In genomic region chr16:2882460-2883026, GRCh38 we compare ENCODE assay signal across 8 cellular contexts. TPM values are rescaled to one million over a fixed set of nuclear protein-coding genes. Genes with fewer than 3 reads are reported as not detected.
A peak's percentile ranks its signal among the peaks of the same experiment; 100 is the strongest.
DNase-seq lines count a peak whose midpoint lies in the region; ATAC-seq and TF ChIP-seq lines count a peak whose summit lies in the region.

No MANE protein-coding gene starts in this region.

- H3K27ac ChIP-seq in MM.1S (ENCODE audit: low read length): peak overlapping the region; percentile 60; the same call in 1 of the 2 replicates
- H3K27ac ChIP-seq in gastroesophageal sphincter: peak overlapping the region; percentile 95 to 99 (median 96)
- peak overlapping the region; percentile 84 for H3K27ac ChIP-seq in neuronal stem cell (replicated peaks; ENCODE audit: low read length)
- peak overlapping the region; percentile 84 for H3K27ac ChIP-seq in substantia nigra (ENCODE audit: low read depth, low read length, poor library complexity, severe bottlenecking)

- H2AFZ ChIP-seq in MM.1S (ENCODE audit: low read length) (peak overlapping the region; percentile 98), neuronal stem cell (ENCODE audit: low read length) (peak overlapping the region; percentile 94)

- peaks cover 5% of the 10 kb centered on the region for H3K27me3 Mint-ChIP-seq in activated naive CD4-positive, alpha-beta T cell treated with anti-CD3 and anti-CD28 coated beads, Interleukin-2, amount 10 ng/mL, durations not matched to agents 7 days and 5 days

- in situ Hi-C loops in G401 (cut with HindIII; ENCODE audit: low sequenced_read_pairs): no loop called here

- no peak overlapping the region for H2AK5ac ChIP-seq in neuronal stem cell (ENCODE audit: low read depth, low read length)

- H2BK5ac ChIP-seq in neuronal stem cell (ENCODE audit: low read length): peak overlapping the region; percentile 88

- H4K20me1 ChIP-seq in MM.1S (ENCODE audit: insufficient read depth, low read length): no peaks in the 10 kb centered on the region

- H3K9me2 ChIP-seq in MM.1S (replicated peaks; ENCODE audit: insufficient read depth, low read length): no peaks in the 10 kb centered on the region

- TF ChIP-seq EP300 in gastroesophageal sphincter (IDR thresholded peaks at IDR 0.05): no peak

- H3K4me3 Mint-ChIP-seq in activated naive CD4-positive, alpha-beta T cell treated with anti-CD3 and anti-CD28 coated beads, Interleukin-2, amount 10 ng/mL, durations not matched to agents 7 days and 5 days: peak overlapping the region; percentile 84

- H3K14ac ChIP-seq in neuronal stem cell (ENCODE audit: low read length): no peak overlapping the region

- H3K9me3 ChIP-seq in MM.1S (replicated peaks; ENCODE audit: insufficient read depth, low read length) (no peaks in the 10 kb centered on the region), gastroesophageal sphincter (no peaks in the 10 kb centered on the region), neuronal stem cell (replicated peaks in 1 of 2; ENCODE audit: control insufficient read depth in 2 of 2, insufficient read depth in 1 of 2, low read depth in 1 of 2, low read length in 2 of 2) (peaks cover 3 to 10% of the 10 kb centered on the region in 2 donors)

- peaks cover 7% of the 10 kb centered on the region for H3K9me3 Mint-ChIP-seq in activated naive CD4-positive, alpha-beta T cell treated with anti-CD3 and anti-CD28 coated beads, Interleukin-2, amount 10 ng/mL, durations not matched to agents 7 days and 5 days

- H2BK12ac ChIP-seq in neuronal stem cell (ENCODE audit: low read length): no peak overlapping the region

- H3K79me2 ChIP-seq in MM.1S (ENCODE audit: low read length): peaks cover 11% of the 10 kb centered on the region

- DNase-seq in G401 (ENCODE audit: low spot score): peak; percentile 100
- peak; percentile 98 for DNase-seq in HCEC 1CT
- DNase-seq in MM.1S: peak; percentile 98
- DNase-seq in SHP77 treated with DMSO at 0.1 percent for 48 hours (lab: John Stamatoyannopoulos, UW): peak; percentile 94
- peak; percentile 97 for DNase-seq in activated naive CD4-positive, alpha-beta T cell treated with anti-CD3 and anti-CD28 coated beads, Interleukin-2, amount 10 ng/mL, durations not matched to agents 7 days and 5 days
- peak; percentile 96 for DNase-seq in neuronal stem cell (ENCODE audit: low spot score)
- peak in 48 of 49 donors; percentile 91 to 99 (median 97) for DNase-seq in substantia nigra (lab: John Stamatoyannopoulos, UW)

- peaks cover 2% of the 10 kb centered on the region for H3K79me1 ChIP-seq in neuronal stem cell (ENCODE audit: low read depth, low read length)

- H3K4me3 ChIP-seq in MM.1S (ENCODE audit: low read length): peak overlapping the region; percentile 98
- H3K4me3 ChIP-seq in gastroesophageal sphincter: peak overlapping the region; percentile 86 to 90
- peak overlapping the region; percentile 60 to 86 for H3K4me3 ChIP-seq in neuronal stem cell (ENCODE audit: low read length in 2 of 2)

- no peak overlapping the region for H4K91ac ChIP-seq in neuronal stem cell (ENCODE audit: low read depth, low read length, poor library complexity)

- H3K4me1 ChIP-seq in MM.1S (ENCODE audit: low read length) (peaks cover 6% of the 10 kb centered on the region; the same call in 1 of the 2 replicates), gastroesophageal sphincter (peaks cover 0 to 20% (median 4%) of the 10 kb centered on the region in 3 donors), neuronal stem cell (ENCODE audit: control insufficient read depth in 2 of 2, insufficient read depth in 1 of 2, low read depth in 1 of 2, low read length in 2 of 2) (peaks cover 1 to 5% of the 10 kb centered on the region in 2 donors)

- peak overlapping the region; percentile 50 for H3K23ac ChIP-seq in neuronal stem cell (ENCODE audit: low read depth, low read length, poor library complexity)

- peak overlapping the region; percentile 99 for H3K4me2 ChIP-seq in MM.1S (ENCODE audit: low read depth, low read length)
- peak overlapping the region; percentile 86 for H3K4me2 ChIP-seq in neuronal stem cell (ENCODE audit: insufficient read depth, low read length, poor library complexity, severe bottlenecking)

- peak overlapping the region; percentile 94 for H3K27ac Mint-ChIP-seq in activated naive CD4-positive, alpha-beta T cell treated with anti-CD3 and anti-CD28 coated beads, Interleukin-2, amount 10 ng/mL, durations not matched to agents 7 days and 5 days

- peaks cover 20% of the 10 kb centered on the region for H3K4me1 Mint-ChIP-seq in activated naive CD4-positive, alpha-beta T cell treated with anti-CD3 and anti-CD28 coated beads, Interleukin-2, amount 10 ng/mL, durations not matched to agents 7 days and 5 days

- peak in 1 of 2 donors; percentile 37 for TF ChIP-seq POLR2A in gastroesophageal sphincter (IDR thresholded peaks at IDR 0.05)

- peak overlapping the region; percentile 92 for H3K18ac ChIP-seq in neuronal stem cell (ENCODE audit: low read length)

- peak; percentile 98 for ATAC-seq in gastroesophageal sphincter

- H2BK120ac ChIP-seq in neuronal stem cell (ENCODE audit: low read depth, low read length): no peak overlapping the region

- H3K27me3 ChIP-seq in MM.1S (replicated peaks; ENCODE audit: insufficient read depth, low read length) (peaks cover 16% of the 10 kb centered on the region), gastroesophageal sphincter (no peaks in the 10 kb centered on the region), neuronal stem cell (ENCODE audit: control insufficient read depth in 3 of 3, insufficient read depth in 3 of 3, low read depth in 1 of 3, low read length in 3 of 3) (no peaks in the 10 kb centered on the region)

- no peaks in the 10 kb centered on the region for H3K36me3 Mint-ChIP-seq in activated naive CD4-positive, alpha-beta T cell treated with anti-CD3 and anti-CD28 coated beads, Interleukin-2, amount 10 ng/mL, durations not matched to agents 7 days and 5 days

- H3K4ac ChIP-seq in neuronal stem cell (ENCODE audit: low read length): no peak overlapping the region

- H3K9ac ChIP-seq in MM.1S (ENCODE audit: low read length) (peak overlapping the region; percentile 88), neuronal stem cell (ENCODE audit: low read depth, low read length, poor library complexity) (peak overlapping the region; percentile 75)

- no peak overlapping the region for H2BK15ac ChIP-seq in neuronal stem cell (ENCODE audit: low read length)

- H3K36me3 ChIP-seq in MM.1S (replicated peaks; ENCODE audit: insufficient read depth, low read length) (no peaks in the 10 kb centered on the region), gastroesophageal sphincter (no peaks in the 10 kb centered on the region), neuronal stem cell (replicated peaks in 1 of 2; ENCODE audit: control insufficient read depth in 2 of 2, insufficient read depth in 2 of 2, low read length in 2 of 2) (no peaks in the 10 kb centered on the region)

- CTCF ChIA-PET in activated naive CD4-positive, alpha-beta T cell treated with anti-CD3 and anti-CD28 coated beads, Interleukin-2, amount 10 ng/mL, durations not matched to agents 7 days and 5 days (lab: Charles Lee): interaction anchor here (0.7 to 2.1 kb wide), 10 partner anchors 9 to 87 kb away, joined by 3 to 12 read pairs (median 4); partner anchors contain the start of gene FLYWCH1

- WGBS in gastroesophageal sphincter (ENCODE audit: low coverage in 1 of 2), 2 donors: 0% methylated on average over 11 to 16 of the region's 34 CpGs
- WGBS in neuronal stem cell (ENCODE audit: extremely low coverage in 2 of 2, insufficient read length in 2 of 2, insufficient replicate concordance in 1 of 2), 2 donors: no CpG with 5 or more reads among the region's 34 CpGs

- H3F3A ChIP-seq in MM.1S (ENCODE audit: insufficient read depth, low read length): no peaks in the 10 kb centered on the region

- TF ChIP-seq CTCF in MM.1S (IDR thresholded peaks at IDR 0.05; ENCODE audit: low read length) (no peak), gastroesophageal sphincter (IDR thresholded peaks at IDR 0.05) (no peak)

- H4K8ac ChIP-seq in neuronal stem cell (ENCODE audit: low read depth, low read length): no peak overlapping the region

RNA-seq across cellular contexts. Expression of gene FLYWCH2, which starts 0.5 kb away (rescaled TPM):
- 91.6 and 137 TPM in 2 replicates for total RNA-seq in G401 (2014; rRNA removed; shearing (Covaris generic))
- 10 to 100 TPM; 21.9 to 69.1 (median 38.8) TPM for total RNA-seq in gastroesophageal sphincter
- polyA plus RNA-seq in neuronal stem cell (2013, experiment 1 of 2): 25.5 TPM
- polyA plus RNA-seq in neuronal stem cell (2013, experiment 2 of 2): 24.0 TPM

RNA-seq across cellular contexts. Expression of gene PRSS22, which starts 24.6 kb away (rescaled TPM):
- not detected in 2 replicates for total RNA-seq in G401 (2014; rRNA removed; shearing (Covaris generic))
- 1 to 10 TPM in 2 of 4 donors, not detected in 2; 1.0 to 2.7 TPM for total RNA-seq in gastroesophageal sphincter
- polyA plus RNA-seq in neuronal stem cell (2013, experiment 1 of 2): not detected
- not detected for polyA plus RNA-seq in neuronal stem cell (2013, experiment 2 of 2)

RNA-seq across cellular contexts. Expression of gene FLYWCH1, which starts 29.2 kb away (rescaled TPM):
- 51.8 and 52.7 TPM in 2 replicates for total RNA-seq in G401 (2014; rRNA removed; shearing (Covaris generic))
- 10 to 100 TPM; 34.5 to 66.5 (median 51.2) TPM for total RNA-seq in gastroesophageal sphincter
- polyA plus RNA-seq in neuronal stem cell (2013, experiment 1 of 2): 8.3 TPM
- 8.3 TPM for polyA plus RNA-seq in neuronal stem cell (2013, experiment 2 of 2)

RNA-seq across cellular contexts. Expression of gene ZG16B, which starts 52.4 kb away (rescaled TPM):
- total RNA-seq in G401 (2014; rRNA removed; shearing (Covaris generic)): not detected in 2 replicates
- 10 to 100 TPM in 1 of 4 donors, not detected in 3; 37.5 TPM for total RNA-seq in gastroesophageal sphincter
- polyA plus RNA-seq in neuronal stem cell (2013, experiment 1 of 2): not detected
- not detected for polyA plus RNA-seq in neuronal stem cell (2013, experiment 2 of 2)

Comparison
In these comparisons a context has a peak if more than half of its experiments do, and no peak if none do; other contexts are left out.
1. Peak in every context shown above with its lines: DNase-seq, ATAC-seq, H3K4me3 ChIP-seq and H3K27ac ChIP-seq.